In genomic region chr2:196187175-196187700, GRCh38 we compare ENCODE assay signal across 8 cellular contexts. TPM values are rescaled to one million over a fixed set of nuclear protein-coding genes. Genes with fewer than 3 reads are reported as not detected.
A peak's percentile ranks its signal among the peaks of the same experiment; 100 is the strongest.
DNase-seq lines count a peak whose midpoint lies in the region; ATAC-seq lines count a peak whose summit lies in the region.
"Not testable (repeated sequence)": the region's sequence is repeated elsewhere in the genome, so short reads cannot be mapped to it uniquely, and the experiment has no call there.

No MANE protein-coding gene starts in this region.

- POLR2A ChIA-PET in CD8-positive, alpha-beta memory T cell (lab: Charles Lee); T-cell (lab: Charles Lee): not testable (repeated sequence)
- POLR2A ChIA-PET in naive thymus-derived CD4-positive, alpha-beta T cell (lab: Charles Lee): interaction anchor here (0.7 to 5.8 kb wide), 5 partner anchors 11 to 72 kb away, joined by 3 to 30 read pairs (median 3); partner anchors contain the start of gene STK17B

- peaks cover 47 to 88% (median 50%) of the 10 kb centered on the region in 4 donors for H3K4me1 Mint-ChIP-seq in CD4-positive, CD25-positive, alpha-beta regulatory T cell
- H3K4me1 Mint-ChIP-seq in CD8-positive, alpha-beta memory T cell: peaks cover 52 to 90% (median 76%) of the 10 kb centered on the region in 3 donors
- H3K4me1 Mint-ChIP-seq in IgD-negative memory B cell (peaks cover 24 to 41% (median 34%) of the 10 kb centered on the region in 3 donors), T-cell (peaks cover 83 to 87% (median 87%) of the 10 kb centered on the region in 3 donors)
- peaks cover 95% of the 10 kb centered on the region for H3K4me1 Mint-ChIP-seq in activated naive CD4-positive, alpha-beta T cell treated with anti-CD3 and anti-CD28 coated beads, Interleukin-2, amount 50 U/mL, for 24 hours
- H3K4me1 Mint-ChIP-seq in naive thymus-derived CD4-positive, alpha-beta T cell: peaks cover 29 to 100% (median 95%) of the 10 kb centered on the region in 7 donors
- peaks cover 33% of the 10 kb centered on the region for H3K4me1 Mint-ChIP-seq in stimulated activated memory B cell treated with anti-CD40 and anti-IgM and Interleukin-4, amounts not matched to agents 10 μg/mL and 1 μg/mL and 100 μg/mL, for 72 hours

- peaks cover 51% of the 10 kb centered on the region for H3K4me1 ChIP-seq in CD4-positive, CD25-positive, alpha-beta regulatory T cell (ENCODE audit: control insufficient read depth, insufficient read depth, low read length, poor library complexity, severe bottlenecking)
- H3K4me1 ChIP-seq in CD8-positive, alpha-beta memory T cell (ENCODE audit: insufficient read depth, low read length): peaks cover 82% of the 10 kb centered on the region
- peaks cover 35 to 73% of the 10 kb centered on the region in 2 donors for H3K4me1 ChIP-seq in naive thymus-derived CD4-positive, alpha-beta T cell (ENCODE audit: control insufficient read depth in 2 of 2, insufficient read depth in 2 of 2, low read length in 2 of 2)

- CTCF ChIA-PET in CD8-positive, alpha-beta memory T cell (lab: Charles Lee): interaction anchor here (0.8 to 2.0 kb wide), 2 partner anchors 11 to 150 kb away, joined by 3 to 5 read pairs; no protein-coding TSS in a partner anchor
- CTCF ChIA-PET in T-cell (lab: Charles Lee): not testable (repeated sequence)
- CTCF ChIA-PET in naive thymus-derived CD4-positive, alpha-beta T cell (lab: Charles Lee): interaction anchor here (0.8 kb wide), 1 partner anchor 20 kb away, joined by 3 read pairs; no protein-coding TSS in a partner anchor

- not testable (repeated sequence) for DNase-seq in CD4-positive, CD25-positive, alpha-beta regulatory T cell; CD8-positive, alpha-beta memory T cell; T-cell; naive thymus-derived CD4-positive, alpha-beta T cell
- DNase-seq in fibroblast of gingiva (ENCODE audit: low read depth): peak; percentile 59

- H3K36me3 ChIP-seq in CD4-positive, CD25-positive, alpha-beta regulatory T cell (ENCODE audit: control insufficient read depth, insufficient read depth, low read length); CD8-positive, alpha-beta memory T cell (ENCODE audit: insufficient read depth, low read length); naive thymus-derived CD4-positive, alpha-beta T cell (ENCODE audit: control insufficient read depth in 2 of 3, insufficient read depth in 3 of 3, low read length in 3 of 3): not testable (repeated sequence)

- H3K27me3 ChIP-seq in CD4-positive, CD25-positive, alpha-beta regulatory T cell (ENCODE audit: control insufficient read depth, insufficient read depth, low read length); CD8-positive, alpha-beta memory T cell (ENCODE audit: insufficient read depth, low read length, poor library complexity, severe bottlenecking); naive thymus-derived CD4-positive, alpha-beta T cell (ENCODE audit: control insufficient read depth in 2 of 2, insufficient read depth in 2 of 2, low read length in 2 of 2): not testable (repeated sequence)

- not testable (repeated sequence) for H3K36me3 Mint-ChIP-seq in CD4-positive, CD25-positive, alpha-beta regulatory T cell; CD8-positive, alpha-beta memory T cell; IgD-negative memory B cell; T-cell; activated naive CD4-positive, alpha-beta T cell treated with anti-CD3 and anti-CD28 coated beads, Interleukin-2, amount 50 U/mL, for 24 hours; stimulated activated memory B cell treated with anti-CD40 and anti-IgM and Interleukin-4, amounts not matched to agents 10 μg/mL and 1 μg/mL and 100 μg/mL, for 72 hours
- H3K36me3 Mint-ChIP-seq in naive thymus-derived CD4-positive, alpha-beta T cell: peaks cover 0 to 41% (median 0%) of the 10 kb centered on the region in 5 donors

- intact Hi-C loops in naive thymus-derived CD4-positive, alpha-beta T cell (cut with micrococcal nuclease): not testable (repeated sequence)

- H3K4me3 ChIP-seq in CD4-positive, CD25-positive, alpha-beta regulatory T cell (ENCODE audit: low read depth, low read length); CD8-positive, alpha-beta memory T cell (ENCODE audit: low read length); naive thymus-derived CD4-positive, alpha-beta T cell (ENCODE audit: low read length): not testable (repeated sequence)

- not testable (repeated sequence) for H3K9me3 ChIP-seq in CD4-positive, CD25-positive, alpha-beta regulatory T cell (ENCODE audit: control insufficient read depth in 2 of 2, low read length in 2 of 2); CD8-positive, alpha-beta memory T cell (ENCODE audit: low read length); naive thymus-derived CD4-positive, alpha-beta T cell (ENCODE audit: control insufficient read depth in 2 of 3, low read length in 3 of 3)

- peak overlapping the region; percentile 19 for H3K27ac ChIP-seq in CD4-positive, CD25-positive, alpha-beta regulatory T cell (ENCODE audit: insufficient read depth, low read length, poor library complexity, severe bottlenecking)
- not testable (repeated sequence) for H3K27ac ChIP-seq in CD8-positive, alpha-beta memory T cell (ENCODE audit: low read depth, low read length); naive thymus-derived CD4-positive, alpha-beta T cell (ENCODE audit: low read depth, low read length)

- H3K9me3 Mint-ChIP-seq in CD4-positive, CD25-positive, alpha-beta regulatory T cell; CD8-positive, alpha-beta memory T cell; IgD-negative memory B cell; T-cell; activated naive CD4-positive, alpha-beta T cell treated with anti-CD3 and anti-CD28 coated beads, Interleukin-2, amount 50 U/mL, for 24 hours; stimulated activated memory B cell treated with anti-CD40 and anti-IgM and Interleukin-4, amounts not matched to agents 10 μg/mL and 1 μg/mL and 100 μg/mL, for 72 hours: not testable (repeated sequence)
- peaks cover 0 to 27% (median 0%) of the 10 kb centered on the region in 11 donors for H3K9me3 Mint-ChIP-seq in naive thymus-derived CD4-positive, alpha-beta T cell

- H3K27ac Mint-ChIP-seq in CD4-positive, CD25-positive, alpha-beta regulatory T cell: peak overlapping the region; percentile 44 to 92 (median 75)
- H3K27ac Mint-ChIP-seq in CD8-positive, alpha-beta memory T cell: peak overlapping the region in 5 of 8 donors; percentile 38 to 78 (median 43)
- H3K27ac Mint-ChIP-seq in IgD-negative memory B cell (peak overlapping the region in 2 of 3 donors; percentile 22 to 23), T-cell (peak overlapping the region; percentile 68 to 71)
- peak overlapping the region; percentile 75 for H3K27ac Mint-ChIP-seq in activated naive CD4-positive, alpha-beta T cell treated with anti-CD3 and anti-CD28 coated beads, Interleukin-2, amount 50 U/mL, for 24 hours
- peak overlapping the region in 8 of 9 donors; percentile 41 to 91 (median 79) for H3K27ac Mint-ChIP-seq in naive thymus-derived CD4-positive, alpha-beta T cell
- H3K27ac Mint-ChIP-seq in stimulated activated memory B cell treated with anti-CD40 and anti-IgM and Interleukin-4, amounts not matched to agents 10 μg/mL and 1 μg/mL and 100 μg/mL, for 72 hours: peak overlapping the region; percentile 30

- H3K4me3 Mint-ChIP-seq in CD4-positive, CD25-positive, alpha-beta regulatory T cell: peak overlapping the region in 1 of 4 donors; percentile 28
- H3K4me3 Mint-ChIP-seq in CD8-positive, alpha-beta memory T cell; IgD-negative memory B cell; T-cell; stimulated activated memory B cell treated with anti-CD40 and anti-IgM and Interleukin-4, amounts not matched to agents 10 μg/mL and 1 μg/mL and 100 μg/mL, for 72 hours: not testable (repeated sequence)
- peak overlapping the region; percentile 16 for H3K4me3 Mint-ChIP-seq in activated naive CD4-positive, alpha-beta T cell treated with anti-CD3 and anti-CD28 coated beads, Interleukin-2, amount 50 U/mL, for 24 hours
- peak overlapping the region in 2 of 10 donors; percentile 42 to 65 for H3K4me3 Mint-ChIP-seq in naive thymus-derived CD4-positive, alpha-beta T cell

- ATAC-seq in CD4-positive, CD25-positive, alpha-beta regulatory T cell (ENCODE audit: low read depth in 2 of 2); T-cell (replicated peaks in 1 of 4); naive thymus-derived CD4-positive, alpha-beta T cell; stimulated activated memory B cell treated with anti-CD40 and anti-IgM and Interleukin-4, amounts not matched to agents 10 μg/mL and 1 μg/mL and 100 μg/mL, for 72 hours: not testable (repeated sequence)

- not testable (repeated sequence) for H3K27me3 Mint-ChIP-seq in CD4-positive, CD25-positive, alpha-beta regulatory T cell; CD8-positive, alpha-beta memory T cell; IgD-negative memory B cell; T-cell; activated naive CD4-positive, alpha-beta T cell treated with anti-CD3 and anti-CD28 coated beads, Interleukin-2, amount 50 U/mL, for 24 hours; naive thymus-derived CD4-positive, alpha-beta T cell; stimulated activated memory B cell treated with anti-CD40 and anti-IgM and Interleukin-4, amounts not matched to agents 10 μg/mL and 1 μg/mL and 100 μg/mL, for 72 hours

RNA-seq across cellular contexts. Expression of gene STK17B, which starts 15.9 kb away (rescaled TPM):
- total RNA-seq in CD4-positive, CD25-positive, alpha-beta regulatory T cell: 542 TPM
- polyA plus RNA-seq in CD4-positive, CD25-positive, alpha-beta regulatory T cell: 100 to 1,000 TPM in 2 of 4 donors, 10 to 100 TPM in 2; 97.1 to 116 (median 106) TPM
- 100 to 1,000 TPM; 121 to 130 TPM for total RNA-seq in CD8-positive, alpha-beta memory T cell
- polyA plus RNA-seq in CD8-positive, alpha-beta memory T cell: 54.6 TPM
- 71.9 TPM for polyA plus RNA-seq in IgD-negative memory B cell
- total RNA-seq in T-cell: 100 to 1,000 TPM; 218 to 478 (median 248) TPM
- 100 to 1,000 TPM; 274 to 513 (median 338) TPM for total RNA-seq in naive thymus-derived CD4-positive, alpha-beta T cell
- 100 to 1,000 TPM in 1 of 2 donors, 10 to 100 TPM in 1; 66.0 to 149 TPM for polyA plus RNA-seq in naive thymus-derived CD4-positive, alpha-beta T cell

Comparison
In these comparisons a context has a peak if more than half of its experiments do, and no peak if none do; other contexts are left out.
1. H3K27ac Mint-ChIP-seq: peak in every context shown above with its lines; median percentile 79 in naive thymus-derived CD4-positive, alpha-beta T cell; 75 in CD4-positive, CD25-positive, alpha-beta regulatory T cell; 75 in activated naive CD4-positive, alpha-beta T cell treated with anti-CD3 and anti-CD28 coated beads, Interleukin-2, amount 50 U/mL, for 24 hours; 70 in T-cell; 43 in CD8-positive, alpha-beta memory T cell; 30 in stimulated activated memory B cell treated with anti-CD40 and anti-IgM and Interleukin-4, amounts not matched to agents 10 μg/mL and 1 μg/mL and 100 μg/mL, for 72 hours; 22 in IgD-negative memory B cell.